Comparison of ENCODE assay signal across 1 cellular context in the genomic region with DNA sequence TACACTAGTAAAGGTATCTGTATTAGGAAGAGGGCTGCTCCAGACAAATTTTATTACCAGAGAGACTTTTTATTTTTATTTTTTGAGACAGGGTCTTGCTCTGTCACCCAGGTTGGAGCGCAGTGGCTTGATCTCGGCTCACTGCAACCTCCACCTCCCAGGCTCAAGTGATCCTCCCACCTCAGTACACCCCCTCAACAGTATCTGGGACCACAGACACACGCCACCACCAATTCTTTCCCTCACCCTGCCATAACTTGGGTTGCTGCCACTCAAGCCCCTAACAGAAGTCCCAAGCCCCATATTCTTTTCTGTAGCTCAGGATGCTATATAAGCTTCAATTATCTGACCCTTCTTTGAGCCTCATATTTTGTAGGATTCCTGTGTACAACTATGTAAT.
TF ChIP-seq lines count a peak whose summit lies in the region.

No MANE protein-coding gene starts in this region.

TF ChIP-seq in WTC11, 78 proteins besides CTCF, POLR2A, EP300 and RAD21 (continued from another document):
- TF ChIP-seq, protein P1, sequence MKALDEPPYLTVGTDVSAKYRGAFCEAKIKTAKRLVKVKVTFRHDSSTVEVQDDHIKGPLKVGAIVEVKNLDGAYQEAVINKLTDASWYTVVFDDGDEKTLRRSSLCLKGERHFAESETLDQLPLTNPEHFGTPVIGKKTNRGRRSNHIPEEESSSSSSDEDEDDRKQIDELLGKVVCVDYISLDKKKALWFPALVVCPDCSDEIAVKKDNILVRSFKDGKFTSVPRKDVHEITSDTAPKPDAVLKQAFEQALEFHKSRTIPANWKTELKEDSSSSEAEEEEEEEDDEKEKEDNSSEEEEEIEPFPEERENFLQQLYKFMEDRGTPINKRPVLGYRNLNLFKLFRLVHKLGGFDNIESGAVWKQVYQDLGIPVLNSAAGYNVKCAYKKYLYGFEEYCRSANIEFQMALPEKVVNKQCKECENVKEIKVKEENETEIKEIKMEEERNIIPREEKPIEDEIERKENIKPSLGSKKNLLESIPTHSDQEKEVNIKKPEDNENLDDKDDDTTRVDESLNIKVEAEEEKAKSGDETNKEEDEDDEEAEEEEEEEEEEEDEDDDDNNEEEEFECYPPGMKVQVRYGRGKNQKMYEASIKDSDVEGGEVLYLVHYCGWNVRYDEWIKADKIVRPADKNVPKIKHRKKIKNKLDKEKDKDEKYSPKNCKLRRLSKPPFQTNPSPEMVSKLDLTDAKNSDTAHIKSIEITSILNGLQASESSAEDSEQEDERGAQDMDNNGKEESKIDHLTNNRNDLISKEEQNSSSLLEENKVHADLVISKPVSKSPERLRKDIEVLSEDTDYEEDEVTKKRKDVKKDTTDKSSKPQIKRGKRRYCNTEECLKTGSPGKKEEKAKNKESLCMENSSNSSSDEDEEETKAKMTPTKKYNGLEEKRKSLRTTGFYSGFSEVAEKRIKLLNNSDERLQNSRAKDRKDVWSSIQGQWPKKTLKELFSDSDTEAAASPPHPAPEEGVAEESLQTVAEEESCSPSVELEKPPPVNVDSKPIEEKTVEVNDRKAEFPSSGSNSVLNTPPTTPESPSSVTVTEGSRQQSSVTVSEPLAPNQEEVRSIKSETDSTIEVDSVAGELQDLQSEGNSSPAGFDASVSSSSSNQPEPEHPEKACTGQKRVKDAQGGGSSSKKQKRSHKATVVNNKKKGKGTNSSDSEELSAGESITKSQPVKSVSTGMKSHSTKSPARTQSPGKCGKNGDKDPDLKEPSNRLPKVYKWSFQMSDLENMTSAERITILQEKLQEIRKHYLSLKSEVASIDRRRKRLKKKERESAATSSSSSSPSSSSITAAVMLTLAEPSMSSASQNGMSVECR (CRISPR knock-in tag; IDR thresholded peaks at IDR 0.05; ENCODE audit: borderline replicate concordance): no peak
- no peak for TF ChIP-seq TCF7 (CRISPR knock-in tag; IDR thresholded peaks at IDR 0.05; ENCODE audit: low read depth)
- TF ChIP-seq, protein P2, sequence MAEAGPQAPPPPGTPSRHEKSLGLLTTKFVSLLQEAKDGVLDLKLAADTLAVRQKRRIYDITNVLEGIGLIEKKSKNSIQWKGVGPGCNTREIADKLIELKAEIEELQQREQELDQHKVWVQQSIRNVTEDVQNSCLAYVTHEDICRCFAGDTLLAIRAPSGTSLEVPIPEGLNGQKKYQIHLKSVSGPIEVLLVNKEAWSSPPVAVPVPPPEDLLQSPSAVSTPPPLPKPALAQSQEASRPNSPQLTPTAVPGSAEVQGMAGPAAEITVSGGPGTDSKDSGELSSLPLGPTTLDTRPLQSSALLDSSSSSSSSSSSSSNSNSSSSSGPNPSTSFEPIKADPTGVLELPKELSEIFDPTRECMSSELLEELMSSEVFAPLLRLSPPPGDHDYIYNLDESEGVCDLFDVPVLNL (CRISPR knock-in tag; IDR thresholded peaks at IDR 0.05; ENCODE audit: borderline replicate concordance, low read depth): no peak
- TF ChIP-seq ELF4 (CRISPR knock-in tag; IDR thresholded peaks at IDR 0.05; ENCODE audit: low read depth): no peak
- TF ChIP-seq TP53 (CRISPR knock-in tag; IDR thresholded peaks at IDR 0.05): no peak
- TF ChIP-seq, protein P3, sequence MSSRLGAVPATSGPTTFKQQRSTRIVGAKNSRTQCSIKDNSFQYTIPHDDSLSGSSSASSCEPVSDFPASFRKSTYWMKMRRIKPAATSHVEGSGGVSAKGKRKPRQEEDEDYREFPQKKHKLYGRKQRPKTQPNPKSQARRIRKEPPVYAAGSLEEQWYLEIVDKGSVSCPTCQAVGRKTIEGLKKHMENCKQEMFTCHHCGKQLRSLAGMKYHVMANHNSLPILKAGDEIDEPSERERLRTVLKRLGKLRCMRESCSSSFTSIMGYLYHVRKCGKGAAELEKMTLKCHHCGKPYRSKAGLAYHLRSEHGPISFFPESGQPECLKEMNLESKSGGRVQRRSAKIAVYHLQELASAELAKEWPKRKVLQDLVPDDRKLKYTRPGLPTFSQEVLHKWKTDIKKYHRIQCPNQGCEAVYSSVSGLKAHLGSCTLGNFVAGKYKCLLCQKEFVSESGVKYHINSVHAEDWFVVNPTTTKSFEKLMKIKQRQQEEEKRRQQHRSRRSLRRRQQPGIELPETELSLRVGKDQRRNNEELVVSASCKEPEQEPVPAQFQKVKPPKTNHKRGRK (CRISPR knock-in tag; IDR thresholded peaks at IDR 0.05; ENCODE audit: borderline replicate concordance): no peak
- TF ChIP-seq, protein P4, sequence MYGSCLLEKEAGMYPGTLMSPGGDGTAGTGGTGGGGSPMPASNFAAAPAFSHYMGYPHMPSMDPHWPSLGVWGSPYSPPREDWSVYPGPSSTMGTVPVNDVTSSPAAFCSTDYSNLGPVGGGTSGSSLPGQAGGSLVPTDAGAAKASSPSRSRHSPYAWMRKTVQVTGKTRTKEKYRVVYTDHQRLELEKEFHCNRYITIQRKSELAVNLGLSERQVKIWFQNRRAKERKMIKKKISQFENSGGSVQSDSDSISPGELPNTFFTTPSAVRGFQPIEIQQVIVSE (CRISPR knock-in tag; IDR thresholded peaks at IDR 0.05; ENCODE audit: borderline replicate concordance): no peak
TF ChIP-seq in WTC11: peak in this region for 0.
